1 cellular context compared by ENCODE assay signal in the genomic region with DNA sequence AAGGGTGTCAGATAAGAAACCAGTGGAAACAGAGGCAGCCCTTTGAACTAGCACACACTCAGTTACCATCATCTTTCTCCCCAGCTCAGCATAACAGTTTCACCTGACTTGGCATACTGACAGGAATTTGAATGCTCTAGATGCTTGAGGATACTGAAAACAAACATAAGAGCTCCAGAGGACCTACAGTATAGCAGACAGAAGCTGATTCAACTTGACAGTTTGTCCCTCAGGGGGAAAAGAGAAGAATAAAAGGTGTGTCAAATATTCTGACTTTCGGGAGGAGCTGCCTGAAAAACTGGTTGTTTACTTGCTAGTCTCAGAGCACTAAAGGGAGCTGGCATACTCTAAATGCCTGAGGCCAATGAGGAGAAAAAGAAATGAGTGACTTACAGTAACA.
TF ChIP-seq lines count a peak whose summit lies in the region.

No MANE protein-coding gene starts in this region.

TF ChIP-seq in HepG2, 621 proteins besides CTCF, POLR2A, EP300 and RAD21 (continued from another document):
- TF ChIP-seq, protein P1, sequence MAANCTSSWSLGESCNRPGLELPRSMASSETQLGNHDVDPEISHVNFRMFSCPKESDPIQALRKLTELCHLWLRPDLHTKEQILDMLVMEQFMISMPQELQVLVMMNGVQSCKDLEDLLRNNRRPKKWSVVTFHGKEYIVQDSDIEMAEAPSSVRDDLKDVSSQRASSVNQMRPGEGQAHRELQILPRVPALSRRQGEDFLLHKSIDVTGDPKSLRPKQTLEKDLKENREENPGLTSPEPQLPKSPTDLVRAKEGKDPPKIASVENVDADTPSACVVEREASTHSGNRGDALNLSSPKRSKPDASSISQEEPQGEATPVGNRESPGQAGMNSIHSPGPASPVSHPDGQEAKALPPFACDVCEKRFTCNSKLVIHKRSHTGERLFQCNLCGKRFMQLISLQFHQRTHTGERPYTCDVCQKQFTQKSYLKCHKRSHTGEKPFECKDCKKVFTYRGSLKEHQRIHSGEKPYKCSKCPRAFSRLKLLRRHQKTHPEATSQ (CRISPR knock-in tag; IDR thresholded peaks at IDR 0.05; ENCODE audit: borderline replicate concordance) = no peak
- TF ChIP-seq BRF2 (CRISPR knock-in tag; IDR thresholded peaks at IDR 0.05) (no peak), ETV6 (CRISPR knock-in tag; conservative IDR thresholded peaks at IDR 0.05) (no peak), ELF1 (CRISPR knock-in tag; IDR thresholded peaks at IDR 0.05) (no peak), MXI1 (IDR thresholded peaks at IDR 0.05; ENCODE audit: borderline replicate concordance, low read depth, low read length) (no peak), GATAD1 (CRISPR knock-in tag; IDR thresholded peaks at IDR 0.05) (no peak), TCF7 (IDR thresholded peaks at IDR 0.05; ENCODE audit: low read depth) (no peak), EED (CRISPR knock-in tag; IDR thresholded peaks at IDR 0.05) (no peak), AGO2 (optimal IDR thresholded peaks at IDR 0.05; ENCODE audit: low read depth, low read length) (no peak), ZNF33B (CRISPR knock-in tag; IDR thresholded peaks at IDR 0.05) (no peak), REST (IDR thresholded peaks at IDR 0.05; ENCODE audit: borderline replicate concordance in 1 of 2, low read depth in 1 of 2, low read length in 2 of 2) (no peak)
- TF ChIP-seq, protein P2, sequence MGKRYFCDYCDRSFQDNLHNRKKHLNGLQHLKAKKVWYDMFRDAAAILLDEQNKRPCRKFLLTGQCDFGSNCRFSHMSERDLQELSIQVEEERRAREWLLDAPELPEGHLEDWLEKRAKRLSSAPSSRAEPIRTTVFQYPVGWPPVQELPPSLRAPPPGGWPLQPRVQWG (CRISPR knock-in tag; IDR thresholded peaks at IDR 0.05; ENCODE audit: borderline replicate concordance, low read depth) = no peak
